Comparison of ENCODE assay signal across 23 cellular contexts in the genomic region with DNA sequence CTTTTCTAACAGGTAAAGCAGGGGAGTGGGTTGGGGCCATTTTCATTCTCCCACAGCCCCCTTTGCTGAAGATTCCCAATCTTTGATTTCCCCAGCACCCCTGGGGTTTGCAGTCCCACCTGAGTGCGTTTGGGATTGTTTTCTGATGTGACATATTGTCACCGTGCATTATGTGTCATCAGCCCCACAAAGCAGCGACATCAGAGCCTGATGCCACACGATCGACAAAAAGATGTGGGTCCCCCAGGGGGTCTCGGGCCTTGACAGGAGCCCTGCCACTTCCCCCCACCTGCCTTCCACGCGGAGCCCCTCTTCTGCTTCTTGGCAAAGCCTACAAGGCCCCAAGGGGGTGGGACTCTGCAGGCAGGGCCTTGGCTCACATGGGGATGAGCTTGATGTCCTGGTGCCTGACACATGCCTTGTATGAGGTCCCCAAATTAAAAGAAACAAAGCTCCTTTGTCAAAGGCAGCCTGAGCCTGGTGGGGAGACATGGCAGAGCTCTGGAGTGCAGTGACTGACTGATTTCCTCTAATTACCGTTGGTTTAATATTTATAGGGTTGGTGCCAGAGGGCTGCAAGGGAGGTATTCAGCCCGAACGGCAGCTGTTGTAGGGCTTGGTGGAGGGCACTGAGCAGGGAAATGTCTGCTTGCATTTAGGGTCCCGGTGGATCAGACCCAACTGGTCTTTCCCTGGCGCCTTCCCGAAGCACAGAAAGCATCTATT.
"Had no signal": no experiment of that assay in that cellular context is flagged by ENCODE, and none has a peak within 500 bp of the region (broad histone marks: within the 10 kb centered on the region; RNA-seq: fewer than 3 reads in every experiment).

No MANE protein-coding gene starts in this region.

- H3K27me3 Mint-ChIP-seq: activated CD8-positive, alpha-beta memory T cell treated with anti-CD3 and anti-CD28 coated beads, Interleukin-2, amount 10 ng/mL, durations not matched to agents 7 days and 5 days; activated naive CD4-positive, alpha-beta T cell treated with anti-CD3 and anti-CD28 coated beads, Interleukin-2, amount 50 U/mL, for 24 hours; activated T-cell treated with anti-CD3 and anti-CD28 coated beads, Interleukin-2, amount 50 U/mL, for 24 hours had no signal

- DNase-seq: activated CD4-positive, alpha-beta T cell treated with anti-CD3 and anti-CD28 coated beads for 48 hours; activated CD4-positive, alpha-beta T cell treated with anti-CD3 and anti-CD28 coated beads, Interleukin-2, amount 50 U/mL, for 4 hours; activated CD8-positive, alpha-beta memory T cell treated with anti-CD3 and anti-CD28 coated beads, Interleukin-2, amount 10 ng/mL, durations not matched to agents 7 days and 5 days; activated effector memory CD4-positive, alpha-beta T cell treated with Interleukin-2 at 50 U/mL for 16 hours; activated naive CD4-positive, alpha-beta T cell; activated T-cell treated with anti-CD3 and anti-CD28 coated beads, Interleukin-2, amount 50 U/mL, for 24 hours; aorta; caudate nucleus; MG63; MV-4-11; NCI-H1105; NCI-H146; NCI-H1930; NCI-H2107; NCI-H2171 treated with DMSO at 0.1 percent for 48 hours; NCI-H345; NCI-H510A treated with DMSO at 0.1 percent for 48 hours; NCI-H82; Peyer's patch; SHP77 had no signal

- H3K4me1 Mint-ChIP-seq: activated CD8-positive, alpha-beta memory T cell treated with anti-CD3 and anti-CD28 coated beads, Interleukin-2, amount 10 ng/mL, durations not matched to agents 7 days and 5 days; activated naive CD4-positive, alpha-beta T cell treated with anti-CD3 and anti-CD28 coated beads, Interleukin-2, amount 50 U/mL, for 24 hours had no signal

- H3K36me3 Mint-ChIP-seq: activated CD8-positive, alpha-beta memory T cell treated with anti-CD3 and anti-CD28 coated beads, Interleukin-2, amount 10 ng/mL, durations not matched to agents 7 days and 5 days had no signal

- H3K9me3 Mint-ChIP-seq: activated naive CD4-positive, alpha-beta T cell treated with anti-CD3 and anti-CD28 coated beads, Interleukin-2, amount 50 U/mL, for 24 hours; activated T-cell treated with anti-CD3 and anti-CD28 coated beads, Interleukin-2, amount 50 U/mL, for 24 hours; activated T-helper 1 cell treated with anti-CD3 and anti-CD28 coated beads, Interleukin-12 subunit alpha, Interleukin-12 subunit beta, Interleukin-2, Interleukin-4 antibody, amounts not matched to agents 30 ng/mL and 10 ng/mL and 1 ng/mL, durations not matched to agents 14 hours and 24 hours and 36 hours; T-helper 1 cell treated with Interleukin-12 subunit alpha and Interleukin-12 subunit beta and Interleukin-4 antibody, amounts not matched to agents 30 μg/mL and 1 μg/mL, for 36 hours had no signal

- H3K27ac Mint-ChIP-seq: activated CD8-positive, alpha-beta memory T cell treated with anti-CD3 and anti-CD28 coated beads, Interleukin-2, amount 10 ng/mL, durations not matched to agents 7 days and 5 days; activated naive CD4-positive, alpha-beta T cell treated with anti-CD3 and anti-CD28 coated beads, Interleukin-2, amount 50 U/mL, for 24 hours; activated T-cell treated with anti-CD3 and anti-CD28 coated beads, Interleukin-2, amount 50 U/mL, for 24 hours; activated T-helper 1 cell treated with anti-CD3 and anti-CD28 coated beads, Interleukin-12 subunit alpha, Interleukin-12 subunit beta, Interleukin-2, Interleukin-4 antibody, amounts not matched to agents 30 ng/mL and 10 ng/mL and 1 ng/mL, durations not matched to agents 14 hours and 24 hours and 36 hours; T-helper 1 cell treated with Interleukin-12 subunit alpha and Interleukin-12 subunit beta and Interleukin-4 antibody, amounts not matched to agents 30 μg/mL and 1 μg/mL, for 36 hours had no signal

- H3K4me3 Mint-ChIP-seq: activated CD8-positive, alpha-beta memory T cell treated with anti-CD3 and anti-CD28 coated beads, Interleukin-2, amount 10 ng/mL, durations not matched to agents 7 days and 5 days; activated naive CD4-positive, alpha-beta T cell treated with anti-CD3 and anti-CD28 coated beads, Interleukin-2, amount 50 U/mL, for 24 hours; activated T-cell treated with anti-CD3 and anti-CD28 coated beads, Interleukin-2, amount 50 U/mL, for 24 hours; activated T-helper 1 cell treated with anti-CD3 and anti-CD28 coated beads, Interleukin-12 subunit alpha, Interleukin-12 subunit beta, Interleukin-2, Interleukin-4 antibody, amounts not matched to agents 30 ng/mL and 10 ng/mL and 1 ng/mL, durations not matched to agents 14 hours and 24 hours and 36 hours; T-helper 1 cell treated with Interleukin-12 subunit alpha and Interleukin-12 subunit beta and Interleukin-4 antibody, amounts not matched to agents 30 μg/mL and 1 μg/mL, for 36 hours had no signal
